Comparison of ENCODE assay signal across 19 cellular contexts in genomic region chr20:9686866-9687265, GRCh38.
A peak's percentile ranks its signal among the peaks of the same experiment; 100 is the strongest.
DNase-seq lines count a peak whose midpoint lies in the region; ATAC-seq and TF ChIP-seq lines count a peak whose summit lies in the region.
"Had no signal": no experiment of that assay in that cellular context is flagged by ENCODE, and none has a peak within 500 bp of the region (broad histone marks: within the 10 kb centered on the region; RNA-seq: fewer than 3 reads in every experiment).

No MANE protein-coding gene starts in this region.

- H3K27me3 ChIP-seq in GM23338 (ENCODE audit: insufficient read depth) = no peaks in the 10 kb centered on the region
- H3K27me3 ChIP-seq in neural progenitor cell = no peaks in the 10 kb centered on the region
- H3K27me3 ChIP-seq in upper lobe of left lung = no peaks in the 10 kb centered on the region

- DNase-seq in GM23338 (ENCODE audit: low spot score) (no peak), cerebellum (ENCODE audit: low spot score) (peak; percentile 11), iPS-NIHi11 (ENCODE audit: low spot score) (peak; percentile 11), neural progenitor cell (ENCODE audit: low spot score) (peak; percentile 20), SHP77 treated with DMSO at 0.1 percent for 48 hours (lab: John Stamatoyannopoulos, UW) (no peak), SHP77 (lab: John Stamatoyannopoulos, UW) (no peak), upper lobe of left lung (no peak)
- DNase-seq: AML-193; Caco-2; CD4-positive, alpha-beta T cell; DMS153; DMS79; GDM1; HFFc6; IMR-90 had no signal

- H3K4me1 Mint-ChIP-seq in GM23338 = peaks cover 12% of the 10 kb centered on the region
- no peaks in the 10 kb centered on the region for H3K4me1 Mint-ChIP-seq in neural progenitor cell

- WGBS in upper lobe of left lung, 2 donors = 89 to 96% methylated on average over 2 of the region's 2 CpGs

- H3K4me1 ChIP-seq in GM23338 (ENCODE audit: insufficient read depth) = no peaks in the 10 kb centered on the region; the same call in 1 of the 2 replicates
- H3K4me1 ChIP-seq in neural progenitor cell = peaks cover 24% of the 10 kb centered on the region
- H3K4me1 ChIP-seq in upper lobe of left lung = no peaks in the 10 kb centered on the region
- H3K4me1 ChIP-seq: A549, Caco-2 had no signal

- no peak; a peak in 1 of 4 replicates for TF ChIP-seq CTCF in GM23338 (conservative IDR thresholded peaks at IDR 0.05; ENCODE audit: low read depth in 2 of 2)
- TF ChIP-seq CTCF in neural progenitor cell (IDR thresholded peaks at IDR 0.05) = no peak
- no peak for TF ChIP-seq CTCF in upper lobe of left lung (IDR thresholded peaks at IDR 0.05)

- H3K79me2 ChIP-seq in GM23338 (replicated peaks; ENCODE audit: insufficient read depth) (no peaks in the 10 kb centered on the region), neural progenitor cell (ENCODE audit: low read depth) (no peaks in the 10 kb centered on the region)

- H3K27ac ChIP-seq in GM23338 (ENCODE audit: low read depth) (no peak overlapping the region), neural progenitor cell (no peak overlapping the region), upper lobe of left lung (no peak overlapping the region)
- H3K27ac ChIP-seq: 22Rv1, A549, C4-2B had no signal

- H3K9me3 Mint-ChIP-seq in GM23338 (no peaks in the 10 kb centered on the region), neural progenitor cell (no peaks in the 10 kb centered on the region)
- H3K9me3 Mint-ChIP-seq: CD4-positive, alpha-beta T cell had no signal

- H3K4me2 ChIP-seq in GM23338 (no peak overlapping the region), neural progenitor cell (peak overlapping the region; percentile 42)
- H3K4me2 ChIP-seq: A549 had no signal

- no peak for TF ChIP-seq POLR2A in upper lobe of left lung (IDR thresholded peaks at IDR 0.05)

- H4K20me1 ChIP-seq in GM23338 (replicated peaks; ENCODE audit: insufficient read depth) (no peaks in the 10 kb centered on the region), neural progenitor cell (ENCODE audit: low read depth) (peaks cover 5% of the 10 kb centered on the region)

- H3K36me3 Mint-ChIP-seq in GM23338 (ENCODE audit: low read depth) (no peaks in the 10 kb centered on the region), neural progenitor cell (no peaks in the 10 kb centered on the region)

- H3K27ac Mint-ChIP-seq in GM23338 (0 out of 2 replicates have a peak overlapping the region, but pooled peaks have one; percentile 21), neural progenitor cell (peak overlapping the region; percentile 0)
- H3K27ac Mint-ChIP-seq: CD4-positive, alpha-beta T cell; HFFc6 had no signal

- H3K9ac ChIP-seq in neural progenitor cell = no peak overlapping the region

- H3K36me3 ChIP-seq in GM23338 (ENCODE audit: insufficient read depth) (no peaks in the 10 kb centered on the region), neural progenitor cell (no peaks in the 10 kb centered on the region), upper lobe of left lung (no peaks in the 10 kb centered on the region)

- no peak overlapping the region for H3K4me3 Mint-ChIP-seq in GM23338
- no peak overlapping the region for H3K4me3 Mint-ChIP-seq in neural progenitor cell
- H3K4me3 Mint-ChIP-seq: CD4-positive, alpha-beta T cell; HFFc6 had no signal

- H3K9me3 ChIP-seq in neural progenitor cell (ENCODE audit: low read depth) (no peaks in the 10 kb centered on the region), upper lobe of left lung (no peaks in the 10 kb centered on the region)
- H3K9me3 ChIP-seq: A549, Caco-2 had no signal

- H2AFZ ChIP-seq in GM23338 = no peak overlapping the region
- H2AFZ ChIP-seq in neural progenitor cell (replicated peaks) = no peak overlapping the region

- H3K4me3 ChIP-seq in GM23338 = no peak overlapping the region
- H3K4me3 ChIP-seq in neural progenitor cell = no peak overlapping the region
- H3K4me3 ChIP-seq in upper lobe of left lung = no peak overlapping the region
- H3K4me3 ChIP-seq: A549 had no signal

- no peak for TF ChIP-seq EP300 in upper lobe of left lung (IDR thresholded peaks at IDR 0.05)

- H3F3A ChIP-seq in GM23338 (replicated peaks; ENCODE audit: low read depth) = no peaks in the 10 kb centered on the region
- H3F3A ChIP-seq in neural progenitor cell (ENCODE audit: low read depth) = peaks cover 6% of the 10 kb centered on the region

- ATAC-seq in GM23338 (peak; percentile 64), upper lobe of left lung (ENCODE audit: low FRiP score in 2 of 2) (no peak)
- ATAC-seq: A549, HCT116 had no signal

- H3K27me3 Mint-ChIP-seq in GM23338 (ENCODE audit: insufficient read depth, low read depth, poor library complexity) (no peaks in the 10 kb centered on the region), neural progenitor cell (ENCODE audit: insufficient read depth, low read depth) (no peaks in the 10 kb centered on the region)
- H3K27me3 Mint-ChIP-seq: CD4-positive, alpha-beta T cell had no signal

- no peaks in the 10 kb centered on the region for H3K9me2 ChIP-seq in GM23338 (ENCODE audit: insufficient read depth)

TF ChIP-seq in GM23338, 12 proteins besides CTCF, POLR2A, EP300 and RAD21 (continues in another document):
- TF ChIP-seq CREB1 (CRISPR knock-in tag; IDR thresholded peaks at IDR 0.05; ENCODE audit: low read depth) (no peak), ETS1 (IDR thresholded peaks at IDR 0.05) (no peak), JUNB (IDR thresholded peaks at IDR 0.05; ENCODE audit: unreplicated experiment) (no peak), STAT1 (IDR thresholded peaks at IDR 0.05; ENCODE audit: unreplicated experiment) (no peak), EZH2phosphoT487 (IDR thresholded peaks at IDR 0.05; ENCODE audit: unreplicated experiment) (no peak), POLR2AphosphoS5 (IDR thresholded peaks at IDR 0.05; ENCODE audit: low read depth) (no peak), NANOG (IDR thresholded peaks at IDR 0.05; ENCODE audit: borderline replicate concordance) (no peak), ZNF114 (CRISPR knock-in tag; IDR thresholded peaks at IDR 0.05) (no peak), ZNF331 (CRISPR knock-in tag; IDR thresholded peaks at IDR 0.05; ENCODE audit: low read depth) (no peak), EZH2 (IDR thresholded peaks at IDR 0.05; ENCODE audit: low read depth, unreplicated experiment) (no peak)
- TF ChIP-seq, protein P1, sequence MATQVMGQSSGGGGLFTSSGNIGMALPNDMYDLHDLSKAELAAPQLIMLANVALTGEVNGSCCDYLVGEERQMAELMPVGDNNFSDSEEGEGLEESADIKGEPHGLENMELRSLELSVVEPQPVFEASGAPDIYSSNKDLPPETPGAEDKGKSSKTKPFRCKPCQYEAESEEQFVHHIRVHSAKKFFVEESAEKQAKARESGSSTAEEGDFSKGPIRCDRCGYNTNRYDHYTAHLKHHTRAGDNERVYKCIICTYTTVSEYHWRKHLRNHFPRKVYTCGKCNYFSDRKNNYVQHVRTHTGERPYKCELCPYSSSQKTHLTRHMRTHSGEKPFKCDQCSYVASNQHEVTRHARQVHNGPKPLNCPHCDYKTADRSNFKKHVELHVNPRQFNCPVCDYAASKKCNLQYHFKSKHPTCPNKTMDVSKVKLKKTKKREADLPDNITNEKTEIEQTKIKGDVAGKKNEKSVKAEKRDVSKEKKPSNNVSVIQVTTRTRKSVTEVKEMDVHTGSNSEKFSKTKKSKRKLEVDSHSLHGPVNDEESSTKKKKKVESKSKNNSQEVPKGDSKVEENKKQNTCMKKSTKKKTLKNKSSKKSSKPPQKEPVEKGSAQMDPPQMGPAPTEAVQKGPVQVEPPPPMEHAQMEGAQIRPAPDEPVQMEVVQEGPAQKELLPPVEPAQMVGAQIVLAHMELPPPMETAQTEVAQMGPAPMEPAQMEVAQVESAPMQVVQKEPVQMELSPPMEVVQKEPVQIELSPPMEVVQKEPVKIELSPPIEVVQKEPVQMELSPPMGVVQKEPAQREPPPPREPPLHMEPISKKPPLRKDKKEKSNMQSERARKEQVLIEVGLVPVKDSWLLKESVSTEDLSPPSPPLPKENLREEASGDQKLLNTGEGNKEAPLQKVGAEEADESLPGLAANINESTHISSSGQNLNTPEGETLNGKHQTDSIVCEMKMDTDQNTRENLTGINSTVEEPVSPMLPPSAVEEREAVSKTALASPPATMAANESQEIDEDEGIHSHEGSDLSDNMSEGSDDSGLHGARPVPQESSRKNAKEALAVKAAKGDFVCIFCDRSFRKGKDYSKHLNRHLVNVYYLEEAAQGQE (IDR thresholded peaks at IDR 0.05; ENCODE audit: unreplicated experiment) = no peak

Comparison
In these comparisons a context has a peak if more than half of its experiments do, and no peak if none do; other contexts are left out.
1. DNase-seq: peak in cerebellum (single experiment), iPS-NIHi11 (single experiment) and neural progenitor cell (single experiment); none in GM23338 (single experiment), SHP77 treated with DMSO at 0.1 percent for 48 hours (single experiment), SHP77 (0 of 2) and upper lobe of left lung (0 of 2).